8 cellular contexts compared by ENCODE assay signal in genomic region chr11:119108151-119108856, GRCh38. TPM values are rescaled to one million over a fixed set of nuclear protein-coding genes. Genes with fewer than 3 reads are reported as not detected.
A peak's percentile ranks its signal among the peaks of the same experiment; 100 is the strongest.
DNase-seq lines count a peak whose midpoint lies in the region; ATAC-seq and TF ChIP-seq lines count a peak whose summit lies in the region.

No MANE protein-coding gene starts in this region.

- peak overlapping the region; percentile 98 for H3K4me2 ChIP-seq in MM.1S (ENCODE audit: low read depth, low read length)

- TF ChIP-seq CTCF in MM.1S (IDR thresholded peaks at IDR 0.05; ENCODE audit: low read length) (no peak), WI38 (IDR thresholded peaks at IDR 0.05; ENCODE audit: low read depth, low read length) (no peak), esophagus muscularis mucosa (IDR thresholded peaks at IDR 0.05) (no peak)

- DNase-seq in Right ventricle myocardium inferior (ENCODE audit: missing footprints), result peak; percentile 75
- DNase-seq in left cardiac atrium, result no peak
- peak; percentile 72 for DNase-seq in MM.1S
- DNase-seq in esophagus muscularis mucosa (ENCODE audit: extremely low spot score), result no peak

- intact Hi-C loops in Right ventricle myocardium inferior (cut with DNase I) (loop anchor here (5.0 kb wide), 2 partner anchors 89 to 214 kb away; no protein-coding TSS in a partner anchor), left cardiac atrium (cut with DNase I) (no loop called here), esophagus muscularis mucosa (cut with DNase I) (no loop called here)

- peaks cover 21% of the 10 kb centered on the region for H3F3A ChIP-seq in MM.1S (ENCODE audit: insufficient read depth, low read length)

- TF ChIP-seq POLR2A in esophagus muscularis mucosa (IDR thresholded peaks at IDR 0.05; ENCODE audit: low read depth), result no peak

- peak overlapping the region; percentile 84 for H3K4me3 ChIP-seq in MM.1S (ENCODE audit: low read length)
- H3K4me3 ChIP-seq in WI38 (ENCODE audit: low read depth, low read length), result peak overlapping the region; percentile 76
- H3K4me3 ChIP-seq in esophagus muscularis mucosa, result peak overlapping the region; percentile 86 to 99 (median 98)
- H3K4me3 ChIP-seq in neuron (ENCODE audit: low read length), result peak overlapping the region; percentile 74

- H3K4me1 ChIP-seq in MM.1S (ENCODE audit: low read length), result peaks cover 29% of the 10 kb centered on the region
- peaks cover 26 to 45% (median 42%) of the 10 kb centered on the region in 4 donors for H3K4me1 ChIP-seq in esophagus muscularis mucosa
- H3K4me1 ChIP-seq in neuron (ENCODE audit: insufficient read depth, low read length), result peaks cover 19% of the 10 kb centered on the region

- H3K27ac ChIP-seq in MM.1S (ENCODE audit: low read length), result peak overlapping the region; percentile 75; the same call in 1 of the 2 replicates
- H3K27ac ChIP-seq in esophagus muscularis mucosa (replicated peaks in 1 of 4), result peak overlapping the region; percentile 81 to 90 (median 86)

- H3K36me3 ChIP-seq in MM.1S (replicated peaks; ENCODE audit: insufficient read depth, low read length) (0 out of 2 replicates have a peak, but pooled peaks cover 5% of the 10 kb centered on the region), esophagus muscularis mucosa (peaks cover 16 to 31% (median 30%) of the 10 kb centered on the region in 4 donors), neuron (ENCODE audit: insufficient read depth, low read length) (peaks cover 10% of the 10 kb centered on the region)

- H3K9ac ChIP-seq in MM.1S (ENCODE audit: low read length), result peak overlapping the region; percentile 89

- 21% methylated on average over 5 of the region's 8 CpGs for WGBS in esophagus muscularis mucosa

- H3K9me3 ChIP-seq in MM.1S (replicated peaks; ENCODE audit: insufficient read depth, low read length) (no peaks in the 10 kb centered on the region), esophagus muscularis mucosa (no peaks in the 10 kb centered on the region), neuron (ENCODE audit: low read length) (no peaks in the 10 kb centered on the region)

- H4K20me1 ChIP-seq in MM.1S (ENCODE audit: insufficient read depth, low read length), result no peaks in the 10 kb centered on the region

- TF ChIP-seq EP300 in esophagus muscularis mucosa (IDR thresholded peaks at IDR 0.05), result no peak

- no peak for ATAC-seq in Right ventricle myocardium inferior
- ATAC-seq in left cardiac atrium, result no peak
- ATAC-seq in GM21381 (IDR thresholded peaks at IDR 0.05; ENCODE audit: unreplicated experiment), result no peak
- ATAC-seq in GM18870 (IDR thresholded peaks at IDR 0.05; ENCODE audit: unreplicated experiment), result no peak

- H2AFZ ChIP-seq in MM.1S (ENCODE audit: low read length), result peak overlapping the region; percentile 62
- peak overlapping the region; percentile 60 for H2AFZ ChIP-seq in neuron (ENCODE audit: low read depth, low read length)

- H3K79me2 ChIP-seq in MM.1S (ENCODE audit: low read length), result peaks cover 50% of the 10 kb centered on the region

- no peaks in the 10 kb centered on the region for H3K9me2 ChIP-seq in MM.1S (replicated peaks; ENCODE audit: insufficient read depth, low read length)

- H3K27me3 ChIP-seq in MM.1S (replicated peaks; ENCODE audit: insufficient read depth, low read length) (no peaks in the 10 kb centered on the region), esophagus muscularis mucosa (no peaks in the 10 kb centered on the region), neuron (ENCODE audit: insufficient read depth, low read length) (no peaks in the 10 kb centered on the region)

RNA-seq across cellular contexts. Expression of gene C2CD2L, which starts 1.2 kb away (rescaled TPM):
- 11.8 TPM for total RNA-seq in Right ventricle myocardium inferior
- total RNA-seq in left cardiac atrium, result 1 to 10 TPM; 8.7 to 9.3 TPM
- total RNA-seq in esophagus muscularis mucosa, result 10 to 100 TPM in 2 of 4 donors, 1 to 10 TPM in 2; 7.5 to 15.2 (median 9.4) TPM

RNA-seq across cellular contexts. Expression of gene DPAGT1, which starts 6.7 kb away (rescaled TPM):
- total RNA-seq in Right ventricle myocardium inferior (21.1 TPM), left cardiac atrium (10 to 100 TPM; 25.9 to 27.7 TPM), esophagus muscularis mucosa (10 to 100 TPM; 14.2 to 28.7 (median 19.9) TPM)

RNA-seq across cellular contexts. Expression of gene HINFP, which starts 13.1 kb away (rescaled TPM):
- total RNA-seq in Right ventricle myocardium inferior (13.0 TPM), left cardiac atrium (10 to 100 TPM; 12.9 to 17.5 TPM), esophagus muscularis mucosa (10 to 100 TPM; 22.8 to 30.8 (median 26.4) TPM)

RNA-seq across cellular contexts. Expression of gene HMBS, which starts 23.6 kb away (rescaled TPM):
- total RNA-seq in Right ventricle myocardium inferior, result 22.8 TPM
- 10 to 100 TPM; 19.8 to 23.2 TPM for total RNA-seq in left cardiac atrium
- total RNA-seq in esophagus muscularis mucosa, result 1 to 10 TPM; 3.1 to 7.8 (median 6.1) TPM

RNA-seq across cellular contexts. Expression of gene ABCG4, which starts 40.5 kb away (rescaled TPM):
- total RNA-seq in Right ventricle myocardium inferior (1.3 TPM), left cardiac atrium (1 to 10 TPM in 1 of 2 donors, under 1 TPM in 1; 0.68 to 1.8 TPM), esophagus muscularis mucosa (1 to 10 TPM in 1 of 4 donors, under 1 TPM in 3; 0.33 to 1.4 (median 0.60) TPM)

Comparison
In these comparisons a context has a peak if more than half of its experiments do, and no peak if none do; other contexts are left out.
1. DNase-seq: peak in Right ventricle myocardium inferior (single experiment) and MM.1S (single experiment); none in left cardiac atrium (single experiment) and esophagus muscularis mucosa (single experiment).
2. Peak in every context shown above with its lines, with median percentiles within 50 percentile points of each other: H3K4me3 ChIP-seq.